Comparison of ENCODE assay signal across 31 cellular contexts in genomic region chr6:128150376-128150775, GRCh38.
"Had no signal": no experiment of that assay in that cellular context is flagged by ENCODE, and none has a peak within 500 bp of the region (broad histone marks: within the 10 kb centered on the region; RNA-seq: fewer than 3 reads in every experiment).

No MANE protein-coding gene starts in this region.

- H3K4me3 Mint-ChIP-seq: naive thymus-derived CD4-positive, alpha-beta T cell; natural killer cell treated with Interleukin-12 subunit alpha and Interleukin-12 subunit beta and Interleukin-15 and Interleukin-18, amount 100 ng/mL, for 72 hours; neural crest cell; stimulated activated memory B cell treated with anti-CD40 and anti-IgM and Interleukin-4, amounts not matched to agents 10 μg/mL and 1 μg/mL and 100 μg/mL, for 72 hours; stimulated activated naive CD8-positive, alpha-beta T cell treated with anti-CD3 and anti-CD28 coated beads, Interleukin-15, amount 100 ng/mL, for 72 hours; type B pancreatic cell had no signal

- H3K36me3 Mint-ChIP-seq: naive thymus-derived CD4-positive, alpha-beta T cell; natural killer cell treated with Interleukin-12 subunit alpha and Interleukin-12 subunit beta and Interleukin-15 and Interleukin-18, amount 100 ng/mL, for 72 hours; stimulated activated memory B cell treated with anti-CD40 and anti-IgM and Interleukin-4, amounts not matched to agents 10 μg/mL and 1 μg/mL and 100 μg/mL, for 72 hours; type B pancreatic cell had no signal

- H3K4me2 ChIP-seq: smooth muscle cell had no signal

- H3K27ac Mint-ChIP-seq: naive thymus-derived CD4-positive, alpha-beta T cell; natural killer cell treated with Interleukin-12 subunit alpha and Interleukin-12 subunit beta and Interleukin-15 and Interleukin-18, amount 100 ng/mL, for 72 hours; stimulated activated memory B cell treated with anti-CD40 and anti-IgM and Interleukin-4, amounts not matched to agents 10 μg/mL and 1 μg/mL and 100 μg/mL, for 72 hours; stimulated activated naive CD8-positive, alpha-beta T cell treated with anti-CD3 and anti-CD28 coated beads, Interleukin-15, amount 100 ng/mL, for 72 hours; type B pancreatic cell had no signal

- ATAC-seq: left cardiac atrium; left lobe of liver; left ventricle myocardium superior; lower lobe of right lung; naive thymus-derived CD4-positive, alpha-beta T cell; natural killer cell treated with Interleukin-12 subunit alpha and Interleukin-12 subunit beta and Interleukin-15 and Interleukin-18, amount 100 ng/mL, for 72 hours; pancreas; right cardiac atrium; sciatic nerve; stimulated activated memory B cell treated with anti-CD40 and anti-IgM and Interleukin-4, amounts not matched to agents 10 μg/mL and 1 μg/mL and 100 μg/mL, for 72 hours; stimulated activated naive CD8-positive, alpha-beta T cell treated with anti-CD3 and anti-CD28 coated beads, Interleukin-15, amount 100 ng/mL, for 72 hours had no signal

- H3K9me3 Mint-ChIP-seq: naive thymus-derived CD4-positive, alpha-beta T cell; natural killer cell treated with Interleukin-12 subunit alpha and Interleukin-12 subunit beta and Interleukin-15 and Interleukin-18, amount 100 ng/mL, for 72 hours; neural crest cell; stimulated activated memory B cell treated with anti-CD40 and anti-IgM and Interleukin-4, amounts not matched to agents 10 μg/mL and 1 μg/mL and 100 μg/mL, for 72 hours; stimulated activated naive CD8-positive, alpha-beta T cell treated with anti-CD3 and anti-CD28 coated beads, Interleukin-15, amount 100 ng/mL, for 72 hours had no signal

- H3K27me3 ChIP-seq: pancreas, tibial nerve, uterus had no signal

- FAIRE-seq: keratinocyte, pancreas had no signal

- H3K9me3 ChIP-seq: lower lobe of right lung, pancreas, prostate gland, tibial nerve, uterus had no signal

- DNase-seq: hippocampal formation; kidney glomerular epithelial cell; left cardiac atrium; left ventricle myocardium superior; lower lobe of right lung; mammary epithelial cell; mesenchymal stem cell; naive thymus-derived CD4-positive, alpha-beta T cell; nucleus accumbens; pancreas; posterior cingulate gyrus; retina; right cardiac atrium; stimulated activated CD4-positive, alpha-beta T cell treated with anti-CD3 and anti-CD28 coated beads, Interleukin-1b, Interleukin-23, amount 100 ng/mL, for 48 hours; stimulated activated CD4-positive, alpha-beta T cell treated with anti-CD3 and anti-CD28 coated beads, Interleukin-2, amount 100 ng/mL, for 48 hours; stimulated activated CD4-positive, alpha-beta T cell treated with anti-CD3 and anti-CD28 coated beads, Interleukin-4, amount 100 ng/mL, for 4 hours; stimulated activated CD8-positive, alpha-beta memory T cell treated with anti-CD3 and anti-CD28 coated beads, Interleukin-4, amount 100 ng/mL, for 48 hours; stimulated activated naive CD4-positive, alpha-beta T cell treated with Interleukin-2 at 50 U/mL for 16 hours; stimulated activated naive CD8-positive, alpha-beta T cell treated with anti-CD3 and anti-CD28 coated beads, Interleukin-15, amount 100 ng/mL, for 72 hours; substantia nigra; uterus had no signal

- H3K27ac ChIP-seq: lower lobe of right lung, pancreas, prostate gland, tibial nerve, uterus had no signal

- H3K4me1 ChIP-seq: lower lobe of right lung, pancreas, prostate gland, tibial nerve, uterus had no signal

- H3K4me3 ChIP-seq: lower lobe of right lung, pancreas, prostate gland, smooth muscle cell, tibial nerve, uterus had no signal

- H3K36me3 ChIP-seq: lower lobe of right lung, pancreas, prostate gland, tibial nerve, uterus had no signal

- H3K4me1 Mint-ChIP-seq: neural crest cell; stimulated activated memory B cell treated with anti-CD40 and anti-IgM and Interleukin-4, amounts not matched to agents 10 μg/mL and 1 μg/mL and 100 μg/mL, for 72 hours; stimulated activated naive CD8-positive, alpha-beta T cell treated with anti-CD3 and anti-CD28 coated beads, Interleukin-15, amount 100 ng/mL, for 72 hours had no signal

- H3K27me3 Mint-ChIP-seq: stimulated activated memory B cell treated with anti-CD40 and anti-IgM and Interleukin-4, amounts not matched to agents 10 μg/mL and 1 μg/mL and 100 μg/mL, for 72 hours; stimulated activated naive CD8-positive, alpha-beta T cell treated with anti-CD3 and anti-CD28 coated beads, Interleukin-15, amount 100 ng/mL, for 72 hours; type B pancreatic cell had no signal
